8 cellular contexts compared by ENCODE assay signal in the genomic region with DNA sequence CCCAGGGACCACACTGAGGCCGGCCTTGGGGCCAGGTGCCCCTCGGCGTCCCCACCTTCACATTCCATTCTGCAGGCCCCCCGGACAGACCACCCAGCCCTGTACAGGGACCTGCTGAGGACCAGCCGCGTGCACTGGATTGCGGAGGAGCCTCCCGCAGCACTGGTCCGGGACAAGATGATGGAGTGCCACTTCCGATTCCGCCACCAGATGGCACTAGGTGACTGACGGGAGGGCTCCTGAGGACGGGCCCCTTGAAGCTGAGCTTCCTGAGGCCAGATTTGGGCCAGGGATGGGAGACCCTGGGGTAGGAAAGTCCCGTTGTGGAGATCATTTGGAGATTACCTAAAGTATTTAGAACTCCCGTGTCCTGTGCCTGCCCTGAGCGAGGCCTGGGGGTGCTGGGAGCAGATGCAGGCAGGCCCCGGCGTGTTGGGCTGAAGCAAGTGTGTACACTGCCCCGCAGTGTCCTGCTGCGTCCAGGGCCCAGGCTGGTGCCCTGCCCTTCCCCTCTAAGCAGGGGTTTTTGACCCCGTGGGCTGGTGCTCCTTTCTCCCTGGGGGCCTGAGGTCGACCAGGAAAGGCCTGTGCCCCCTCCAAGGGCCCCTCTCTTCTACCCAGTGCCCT. TPM values are rescaled to one million over a fixed set of nuclear protein-coding genes. Genes with fewer than 3 reads are reported as not detected.
DNase-seq lines count a peak whose midpoint lies in the region; ATAC-seq and TF ChIP-seq lines count a peak whose summit lies in the region.

No MANE protein-coding gene starts in this region.

- no peak overlapping the region for H3K9ac ChIP-seq in MM.1S (ENCODE audit: low read length)

- ATAC-seq in left lung (peak; percentile 57), HG03457 (IDR thresholded peaks at IDR 0.05; ENCODE audit: unreplicated experiment) (no peak), GM21717 (IDR thresholded peaks at IDR 0.05; ENCODE audit: unreplicated experiment) (no peak)

- H3K27me3 ChIP-seq in MM.1S (replicated peaks; ENCODE audit: insufficient read depth, low read length): no peaks in the 10 kb centered on the region
- no peaks in the 10 kb centered on the region for H3K27me3 ChIP-seq in left lung

- TF ChIP-seq CTCF in MM.1S (IDR thresholded peaks at IDR 0.05; ENCODE audit: low read length) (peak; percentile 80), left lung (IDR thresholded peaks at IDR 0.05) (peak; percentile 52 to 63)

- H3K4me1 ChIP-seq in MM.1S (ENCODE audit: low read length): no peaks in the 10 kb centered on the region
- H3K4me1 ChIP-seq in left lung: peaks cover 0 to 4% of the 10 kb centered on the region in 2 donors

- no peaks in the 10 kb centered on the region; the same call in 1 of the 2 replicates for H4K20me1 ChIP-seq in MM.1S (ENCODE audit: insufficient read depth, low read length)

- H3K4me3 ChIP-seq in MM.1S (ENCODE audit: low read length): no peak overlapping the region
- H3K4me3 ChIP-seq in left lung: no peak overlapping the region

- no peaks in the 10 kb centered on the region for H3F3A ChIP-seq in MM.1S (ENCODE audit: insufficient read depth, low read length)

- H3K36me3 ChIP-seq in MM.1S (replicated peaks; ENCODE audit: insufficient read depth, low read length) (peaks cover 4% of the 10 kb centered on the region; the same call in 1 of the 2 replicates), left lung (peaks cover 0 to 98% of the 10 kb centered on the region in 2 donors)

- H3K9me3 ChIP-seq in MM.1S (replicated peaks; ENCODE audit: insufficient read depth, low read length): no peaks in the 10 kb centered on the region
- H3K9me3 ChIP-seq in left lung: no peaks in the 10 kb centered on the region

- H3K4me2 ChIP-seq in MM.1S (ENCODE audit: low read depth, low read length): no peak overlapping the region

- no peak overlapping the region for H2AFZ ChIP-seq in MM.1S (ENCODE audit: low read length)

- peak; percentile 26 for DNase-seq in GDM1 (lab: John Stamatoyannopoulos, UW)
- peak; percentile 39 for DNase-seq in MM.1S
- peak; percentile 49 to 52 for DNase-seq in activated CD4-positive, alpha-beta T cell treated with anti-CD3 and anti-CD28 coated beads for 24 hours (ENCODE audit: low read depth in 2 of 2)
- peak; percentile 69 for DNase-seq in cerebellum (ENCODE audit: low spot score)
- DNase-seq in left lung: peak; percentile 56 to 79
- peak; percentile 22 to 64 (median 31) for DNase-seq in stimulated activated CD4-positive, alpha-beta T cell treated with anti-CD3 and anti-CD28 coated beads, TNF-alpha, amount 100 ng/mL, for 24 hours (ENCODE audit: low read depth in 3 of 3)

- intact Hi-C loops in left lung (cut with DNase I): no loop called here

- no peak overlapping the region for H3K27ac ChIP-seq in MM.1S (ENCODE audit: low read length)
- no peak overlapping the region for H3K27ac ChIP-seq in left lung

- H3K9me2 ChIP-seq in MM.1S (replicated peaks; ENCODE audit: insufficient read depth, low read length): no peaks in the 10 kb centered on the region

- H3K79me2 ChIP-seq in MM.1S (ENCODE audit: low read length): no peaks in the 10 kb centered on the region; the same call in 1 of the 2 replicates

RNA-seq across cellular contexts. Expression of a gene that starts 20.0 kb away (rescaled TPM):
- total RNA-seq in cerebellum (41.6 TPM), left lung (10 to 100 TPM; 34.1 to 35.8 TPM)

RNA-seq across cellular contexts. Expression of a gene that starts 58.8 kb away (rescaled TPM):
- total RNA-seq in cerebellum: 6.2 TPM
- 1 to 10 TPM; 1.5 to 6.4 TPM for total RNA-seq in left lung
